In the genomic region with DNA sequence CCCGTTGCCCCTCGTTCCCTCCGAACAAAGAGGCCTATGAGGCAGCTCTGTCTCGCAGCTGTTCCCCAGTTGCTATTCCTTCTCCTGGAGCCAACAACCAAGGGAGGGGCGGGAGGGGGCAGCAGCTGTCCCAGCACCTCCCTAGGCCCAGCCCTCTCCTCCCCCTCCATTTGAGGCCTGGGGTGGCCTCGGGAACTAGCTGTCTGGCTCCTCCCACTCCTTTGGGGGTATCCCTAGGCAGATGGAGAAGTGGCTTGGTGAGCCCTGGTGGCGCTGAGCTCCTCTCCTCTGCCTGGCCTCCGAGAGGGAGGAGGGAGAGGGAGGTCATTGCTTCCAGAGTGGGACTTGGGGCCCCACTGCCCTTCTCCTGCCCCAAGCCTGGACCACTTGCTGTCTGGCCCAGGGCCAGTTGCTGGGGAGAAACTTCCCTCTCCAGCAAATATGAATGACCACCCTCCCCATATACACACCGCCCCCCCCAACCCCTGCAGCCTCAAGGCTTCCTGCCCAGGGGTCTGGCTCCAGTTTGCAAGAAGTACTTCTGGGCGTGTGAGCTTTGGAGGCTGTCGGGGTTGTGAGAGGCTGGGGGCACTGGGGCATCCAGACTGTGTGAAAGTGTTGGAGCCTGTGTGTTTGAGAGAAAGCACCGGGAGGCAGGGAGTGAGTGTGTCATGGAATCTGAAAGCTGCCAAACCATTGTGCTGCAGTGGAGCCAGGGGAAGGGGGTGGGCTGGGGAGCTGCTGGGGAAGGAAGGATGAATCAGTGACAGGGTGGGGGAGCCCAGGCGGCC, we compare ENCODE assay signal across 8 cellular contexts. TPM values are rescaled to one million over a fixed set of nuclear protein-coding genes. Genes with fewer than 3 reads are reported as not detected.
DNase-seq lines count a peak whose midpoint lies in the region; ATAC-seq and TF ChIP-seq lines count a peak whose summit lies in the region.

No MANE protein-coding gene starts in this region.

- H3K4me2 ChIP-seq in mesendoderm (ENCODE audit: low read length): peak overlapping the region; percentile 74

- BruUV-seq in A673 (replicated peaks; lab: Mats Ljungman, UMichigan): no TSS peak

- H3K36me3 ChIP-seq in A673 (ENCODE audit: insufficient read depth, low read length, poor library complexity, severe bottlenecking) (no peaks in the 10 kb centered on the region), mesendoderm (ENCODE audit: control insufficient read depth, insufficient read depth, low read length) (peaks cover 6% of the 10 kb centered on the region), aorta (ENCODE audit: control insufficient read depth in 1 of 2, insufficient read depth in 2 of 2, low read length in 1 of 2) (no peaks in the 10 kb centered on the region)

- peak overlapping the region; percentile 5 for H2BK120ac ChIP-seq in mesendoderm (ENCODE audit: low read depth, low read length)

- H4K5ac ChIP-seq in mesendoderm (ENCODE audit: low read length): no peak overlapping the region

- H3K4me3 Mint-ChIP-seq in activated naive CD8-positive, alpha-beta T cell treated with anti-CD3 and anti-CD28 coated beads, Interleukin-2, amount 50 U/mL, for 24 hours: no peak overlapping the region

- H3K27ac Mint-ChIP-seq in activated naive CD8-positive, alpha-beta T cell treated with anti-CD3 and anti-CD28 coated beads, Interleukin-2, amount 50 U/mL, for 24 hours: no peak overlapping the region

- H3K9me3 Mint-ChIP-seq in activated naive CD8-positive, alpha-beta T cell treated with anti-CD3 and anti-CD28 coated beads, Interleukin-2, amount 50 U/mL, for 24 hours: no peaks in the 10 kb centered on the region

- H3K79me2 ChIP-seq in mesendoderm (ENCODE audit: control insufficient read depth, insufficient read depth, low read length): peaks cover 12% of the 10 kb centered on the region

- H2BK15ac ChIP-seq in mesendoderm (replicated peaks; ENCODE audit: low read depth): no peak overlapping the region

- H3K9ac ChIP-seq in mesendoderm (ENCODE audit: low read length): peak overlapping the region; percentile 71

- H3K56ac ChIP-seq in mesendoderm (ENCODE audit: low read length): peak overlapping the region; percentile 98

- no peak overlapping the region for H4K8ac ChIP-seq in mesendoderm (ENCODE audit: low read depth, low read length)

- no peak for TF ChIP-seq CTCF in A673 (conservative IDR thresholded peaks at IDR 0.05; ENCODE audit: low read depth, low read length)

- H3K4ac ChIP-seq in mesendoderm (ENCODE audit: low read depth, low read length): peak overlapping the region; percentile 41

- no peaks in the 10 kb centered on the region for H3K27me3 ChIP-seq in A673 (replicated peaks; ENCODE audit: insufficient read depth, low read depth, low read length, poor library complexity)
- H3K27me3 ChIP-seq in mesendoderm (ENCODE audit: insufficient read depth, low read length, poor library complexity): no peaks in the 10 kb centered on the region
- H3K27me3 ChIP-seq in aorta (ENCODE audit: control insufficient read depth in 1 of 2, insufficient read depth in 2 of 2, low read length in 1 of 2): no peaks in the 10 kb centered on the region

- intact Hi-C loops in A673 (cut with micrococcal nuclease; ENCODE audit: unreplicated experiment) (no loop called here), aorta (cut with DNase I) (loop anchor here in 1 of 2 donors (5.0 kb wide), 1 partner anchor 96 kb away; a partner anchor contains a TSS)

- H3K9me3 ChIP-seq in A673 (ENCODE audit: low read depth, low read length, poor library complexity, severe bottlenecking) (no peaks in the 10 kb centered on the region), aorta (ENCODE audit: control insufficient read depth, low read length) (no peaks in the 10 kb centered on the region)

- no CpG with 5 or more reads among the region's 13 CpGs for WGBS in mesendoderm (ENCODE audit: extremely low coverage, insufficient coverage, low lambda C conversion rate)
- WGBS in aorta, 2 donors: 3 to 6% methylated on average over 12 to 13 of the region's 13 CpGs

- peaks cover 33% of the 10 kb centered on the region for H3K4me1 ChIP-seq in A673 (ENCODE audit: insufficient read depth, low read length, poor library complexity, severe bottlenecking)
- peaks cover 16% of the 10 kb centered on the region for H3K4me1 ChIP-seq in mesendoderm (ENCODE audit: control insufficient read depth, low read depth, low read length)
- H3K4me1 ChIP-seq in aorta (ENCODE audit: control insufficient read depth in 1 of 2, insufficient read depth in 2 of 2, low read length in 2 of 2): no peaks in the 10 kb centered on the region

- H3K18ac ChIP-seq in mesendoderm (ENCODE audit: low read length): peak overlapping the region; percentile 56

- peaks cover 30% of the 10 kb centered on the region for H3K27me3 Mint-ChIP-seq in activated naive CD8-positive, alpha-beta T cell treated with anti-CD3 and anti-CD28 coated beads, Interleukin-2, amount 50 U/mL, for 24 hours

- no peaks in the 10 kb centered on the region for H3K36me3 Mint-ChIP-seq in activated naive CD8-positive, alpha-beta T cell treated with anti-CD3 and anti-CD28 coated beads, Interleukin-2, amount 50 U/mL, for 24 hours (ENCODE audit: low read depth)

- peak; percentile 53 for ATAC-seq in aorta (ENCODE audit: low FRiP score)
- no peak for ATAC-seq in HG02678 (IDR thresholded peaks at IDR 0.05; ENCODE audit: unreplicated experiment)
- no peak for ATAC-seq in GM19452 (IDR thresholded peaks at IDR 0.05; ENCODE audit: unreplicated experiment)
- no peak for ATAC-seq in activated naive CD8-positive, alpha-beta T cell treated with anti-CD3 and anti-CD28 coated beads, Interleukin-2, amount 50 U/mL, for 24 hours

- no peak overlapping the region for H2AK5ac ChIP-seq in mesendoderm (ENCODE audit: low read length)

- H3K4me3 ChIP-seq in A673 (ENCODE audit: low read depth, low read length, poor library complexity, severe bottlenecking) (no peak overlapping the region), mesendoderm (ENCODE audit: low read length) (peak overlapping the region; percentile 1), aorta (ENCODE audit: low read length in 2 of 2) (no peak overlapping the region)

- H2BK5ac ChIP-seq in mesendoderm (ENCODE audit: low read length): peak overlapping the region; percentile 89

- no peak overlapping the region for H3K27ac ChIP-seq in A673 (ENCODE audit: low read depth, low read length, poor library complexity, severe bottlenecking)
- H3K27ac ChIP-seq in mesendoderm (ENCODE audit: low read depth, low read length): peak overlapping the region; percentile 88
- H3K27ac ChIP-seq in aorta (ENCODE audit: low read depth in 1 of 2, low read length in 2 of 2): peak overlapping the region; percentile 6 to 77

- H3K23ac ChIP-seq in mesendoderm (ENCODE audit: low read length): peak overlapping the region; percentile 51

- POLR2A ChIA-PET in A673 (lab: Charles Lee; ENCODE audit: low non-redundant PET): interaction anchor here (0.6 to 0.7 kb wide), 2 partner anchors 12 to 18 kb away, joined by 3 read pairs; no protein-coding TSS in a partner anchor

- DNase-seq in A673 (ENCODE audit: low spot score): peak; percentile 52
- DNase-seq in MV-4-11 (lab: John Stamatoyannopoulos, UW): peak; percentile 39
- DNase-seq in dermis microvascular lymphatic vessel endothelial cell (ENCODE audit: low read depth in 2 of 2): peak; percentile 96 to 98
- DNase-seq in mesendoderm: peak; percentile 72
- peak; percentile 83 to 88 for DNase-seq in aorta
- no peak for DNase-seq in activated naive CD8-positive, alpha-beta T cell treated with anti-CD3 and anti-CD28 coated beads, Interleukin-2, amount 50 U/mL, for 24 hours

- H3K4me1 Mint-ChIP-seq in activated naive CD8-positive, alpha-beta T cell treated with anti-CD3 and anti-CD28 coated beads, Interleukin-2, amount 50 U/mL, for 24 hours: peaks cover 18% of the 10 kb centered on the region

- CTCF ChIA-PET in A673 (lab: Charles Lee): interaction anchor here (0.7 to 1.1 kb wide), 3 partner anchors 9 to 39 kb away, joined by 3 to 4 read pairs (median 3); a partner anchor contains a TSS

- peaks cover 6% of the 10 kb centered on the region for H3K79me1 ChIP-seq in mesendoderm (ENCODE audit: low read length)

RNA-seq across cellular contexts. Expression of a gene that starts 3.1 kb away (rescaled TPM):
- 6.5 and 7.8 TPM in 2 replicates for total RNA-seq in A673 (2021)
- total RNA-seq in dermis microvascular lymphatic vessel endothelial cell: 130 and 133 TPM in 2 replicates
- 18.1 TPM for polyA plus RNA-seq in mesendoderm (2013, experiment 1 of 2)
- polyA plus RNA-seq in mesendoderm (2013, experiment 2 of 2): 18.0 TPM
- 100 to 1,000 TPM; 135 to 245 TPM for total RNA-seq in aorta
- polyA plus RNA-seq in aorta: 10 to 100 TPM in 1 of 2 donors, 1 to 10 TPM in 1; 7.8 to 18.3 TPM

RNA-seq across cellular contexts. Expression of a gene that starts 29.3 kb away (rescaled TPM):
- total RNA-seq in A673 (2021) (148 and 152 TPM in 2 replicates), dermis microvascular lymphatic vessel endothelial cell (76.4 and 109 TPM in 2 replicates), aorta (10 to 100 TPM; 83.7 to 84.8 TPM)
- polyA plus RNA-seq in mesendoderm (2013, experiment 1 of 2): 141 TPM
- 142 TPM for polyA plus RNA-seq in mesendoderm (2013, experiment 2 of 2)
- 100 to 1,000 TPM; 120 to 270 TPM for polyA plus RNA-seq in aorta

RNA-seq across cellular contexts. Expression of a gene that starts 41.6 kb away (rescaled TPM):
- total RNA-seq in A673 (2021) (4.4 and 6.9 TPM in 2 replicates), dermis microvascular lymphatic vessel endothelial cell (0.76 and 1.3 TPM in 2 replicates), aorta (10 to 100 TPM; 18.3 to 29.5 TPM)
- polyA plus RNA-seq in mesendoderm (2013, experiment 1 of 2): 7.6 TPM
- polyA plus RNA-seq in mesendoderm (2013, experiment 2 of 2): 6.9 TPM
- 1 to 10 TPM; 7.5 to 8.9 TPM for polyA plus RNA-seq in aorta

RNA-seq across cellular contexts. Expression of a gene that starts 57.7 kb away (rescaled TPM):
- total RNA-seq in A673 (2021) (not detected in 2 replicates), dermis microvascular lymphatic vessel endothelial cell (not detected in 2 replicates), aorta (not detected)
- polyA plus RNA-seq in mesendoderm (2013, experiment 1 of 2): not detected
- not detected for polyA plus RNA-seq in mesendoderm (2013, experiment 2 of 2)
- polyA plus RNA-seq in aorta: not detected

Comparison
In these comparisons a context has a peak if more than half of its experiments do, and no peak if none do; other contexts are left out.
1. RNA of a gene that starts 3.1 kb away (total RNA-seq): 135 to 245 TPM in aorta and 130 to 133 TPM in dermis microvascular lymphatic vessel endothelial cell; 6.5 to 7.8 TPM in A673; every median in the first group is over 10 times any median in the second.